ENCODE assay signal across 8 cellular contexts in the genomic region with DNA sequence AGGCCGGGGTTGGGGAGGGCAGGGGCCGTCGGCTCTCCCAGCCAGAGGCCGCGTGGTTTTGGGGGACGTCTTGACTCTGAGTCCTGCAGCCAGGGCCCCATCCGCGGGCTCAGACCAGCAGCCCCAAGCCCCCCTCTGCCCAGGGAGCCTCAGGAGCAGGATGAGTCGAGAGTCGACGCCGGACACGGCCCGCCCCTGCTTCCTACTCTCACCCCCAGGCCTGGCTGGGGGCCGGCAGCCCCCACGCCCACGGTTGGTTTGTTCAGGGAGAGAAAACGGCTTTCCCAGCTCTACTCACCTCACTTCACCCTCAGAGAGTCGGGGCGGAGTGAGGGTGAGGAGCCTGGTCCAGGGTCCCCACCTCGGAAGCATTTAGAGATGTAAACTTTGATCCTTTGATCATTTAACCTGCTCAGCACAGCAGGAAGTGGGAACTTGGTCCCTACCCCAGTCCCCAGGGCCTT. TPM values are rescaled to one million over a fixed set of nuclear protein-coding genes. Genes with fewer than 3 reads are reported as not detected.
DNase-seq lines count a peak whose midpoint lies in the region; ATAC-seq, FAIRE-seq and TF ChIP-seq lines count a peak whose summit lies in the region.

No MANE protein-coding gene starts in this region.

- H3K27ac ChIP-seq in heart left ventricle: no peak overlapping the region
- no peak overlapping the region for H3K27ac ChIP-seq in urinary bladder (ENCODE audit: low read depth)

- H3K4me1 ChIP-seq in heart left ventricle: peaks cover 0 to 17% (median 6%) of the 10 kb centered on the region in 12 donors
- no peaks in the 10 kb centered on the region for H3K4me1 ChIP-seq in urinary bladder (ENCODE audit: insufficient read depth)

- TF ChIP-seq CTCF in heart left ventricle (IDR thresholded peaks at IDR 0.05) (no peak), bronchial epithelial cell (IDR thresholded peaks at IDR 0.05; ENCODE audit: insufficient read depth, low read length, severe bottlenecking) (no peak)

- intact Hi-C loops in heart left ventricle (cut with DNase I) (no loop called here), left ventricle myocardium superior (cut with micrococcal nuclease) (no loop called here)

- 27 to 93% (median 41%) methylated on average over 3 to 21 of the region's 21 CpGs for WGBS in heart left ventricle, 4 donors
- WGBS in urinary bladder: 24% methylated on average over 21 of the region's 21 CpGs

- peaks cover 6 to 30% (median 14%) of the 10 kb centered on the region in 9 donors for H3K27me3 ChIP-seq in heart left ventricle
- H3K27me3 ChIP-seq in bronchial epithelial cell (ENCODE audit: control insufficient read depth, insufficient read depth, low read length): no peaks in the 10 kb centered on the region

- no peak for DNase-seq in heart left ventricle
- DNase-seq in left ventricle myocardium superior: no peak
- no peak for DNase-seq in bronchial epithelial cell (ENCODE audit: low read depth)
- peak; percentile 87 for DNase-seq in mesenteric fat pad (ENCODE audit: low spot score)
- DNase-seq in NCI-H2196 treated with DMSO at 0.1 percent for 48 hours (lab: John Stamatoyannopoulos, UW; ENCODE audit: unreplicated experiment): no peak
- DNase-seq in HK-2 (ENCODE audit: unreplicated experiment): no peak

- no peaks in the 10 kb centered on the region for H3K9me3 ChIP-seq in heart left ventricle

- no peak for FAIRE-seq in bronchial epithelial cell (lab: Jason Lieb, UNC)

- TF ChIP-seq POLR2A in heart left ventricle (IDR thresholded peaks at IDR 0.05): no peak

- no peak for ATAC-seq in heart left ventricle
- ATAC-seq in left ventricle myocardium superior: no peak
- no peak for ATAC-seq in GM21737 (IDR thresholded peaks at IDR 0.05; ENCODE audit: unreplicated experiment)

- H3K4me3 ChIP-seq in heart left ventricle: peak overlapping the region in 10 of 12 donors; percentile 11 to 60 (median 50)
- peak overlapping the region; percentile 43 for H3K4me3 ChIP-seq in bronchial epithelial cell (ENCODE audit: low read depth, low read length)
- peak overlapping the region; percentile 39 for H3K4me3 ChIP-seq in urinary bladder (ENCODE audit: low read depth, low read length)

- H3K36me3 ChIP-seq in heart left ventricle (no peaks in the 10 kb centered on the region), bronchial epithelial cell (ENCODE audit: control insufficient read depth, insufficient read depth, low read length) (no peaks in the 10 kb centered on the region), urinary bladder (ENCODE audit: insufficient read depth) (no peaks in the 10 kb centered on the region)

RNA-seq across cellular contexts. Expression of a gene that starts 6.9 kb away (rescaled TPM):
- total RNA-seq in heart left ventricle: 1 to 10 TPM in 3 of 9 donors, under 1 TPM in 6; 0.38 to 2.9 (median 0.74) TPM
- under 1 TPM; 0.46 to 0.88 TPM for polyA plus RNA-seq in heart left ventricle
- 1.3 TPM for total RNA-seq in left ventricle myocardium superior
- 0.53 and 1.0 TPM in 2 replicates for total RNA-seq in bronchial epithelial cell
- 0.64 TPM for total RNA-seq in mesenteric fat pad
- 0.48 TPM for total RNA-seq in urinary bladder
- polyA plus RNA-seq in urinary bladder: 0.98 TPM
